18 cellular contexts compared by ENCODE assay signal in genomic region chr18:75269140-75269676, GRCh38. TPM values are rescaled to one million over a fixed set of nuclear protein-coding genes. Genes with fewer than 3 reads are reported as not detected.
A peak's percentile ranks its signal among the peaks of the same experiment; 100 is the strongest.
DNase-seq lines count a peak whose midpoint lies in the region; ATAC-seq and TF ChIP-seq lines count a peak whose summit lies in the region.
"Had no signal": no experiment of that assay in that cellular context is flagged by ENCODE, and none has a peak within 500 bp of the region (broad histone marks: within the 10 kb centered on the region; RNA-seq: fewer than 3 reads in every experiment).

No MANE protein-coding gene starts in this region.

- H3K9me3 Mint-ChIP-seq in central memory CD8-positive, alpha-beta T cell: no peaks in the 10 kb centered on the region
- H3K9me3 Mint-ChIP-seq: activated T-cell treated with anti-CD3 and anti-CD28 coated beads, Interleukin-2, amount 50 U/mL, for 72 hours; effector memory CD8-positive, alpha-beta T cell; neural progenitor cell had no signal

- H3K27me3 Mint-ChIP-seq in central memory CD8-positive, alpha-beta T cell: no peaks in the 10 kb centered on the region
- H3K27me3 Mint-ChIP-seq: effector memory CD8-positive, alpha-beta T cell had no signal

- peak overlapping the region; percentile 13 for H3K27ac Mint-ChIP-seq in central memory CD8-positive, alpha-beta T cell (ENCODE audit: low read depth)
- H3K27ac Mint-ChIP-seq: neural progenitor cell had no signal

- H3K27me3 ChIP-seq in BE2C: no peaks in the 10 kb centered on the region
- H3K27me3 ChIP-seq: neural progenitor cell, right atrium auricular region had no signal

- H3K36me3 ChIP-seq in BE2C: no peaks in the 10 kb centered on the region
- H3K36me3 ChIP-seq: neural progenitor cell, right atrium auricular region had no signal

- peaks cover 67% of the 10 kb centered on the region for H3K4me1 Mint-ChIP-seq in central memory CD8-positive, alpha-beta T cell

- peaks cover 6% of the 10 kb centered on the region for H3K4me1 ChIP-seq in BE2C
- H3K4me1 ChIP-seq: neural progenitor cell had no signal

- peaks cover 5% of the 10 kb centered on the region for H3K36me3 Mint-ChIP-seq in central memory CD8-positive, alpha-beta T cell (ENCODE audit: insufficient read depth)
- H3K36me3 Mint-ChIP-seq: neural progenitor cell had no signal

- no peak overlapping the region for H3K4me3 ChIP-seq in BE2C (ENCODE audit: low read depth, low read length)
- H3K4me3 ChIP-seq: K562, neural progenitor cell, right atrium auricular region had no signal

- TF ChIP-seq CTCF in BE2C (IDR thresholded peaks at IDR 0.05; ENCODE audit: low read depth, low read length): no peak

- no peak for ATAC-seq in central memory CD8-positive, alpha-beta T cell (replicated peaks; ENCODE audit: extremely low read depth, poor library complexity, severe bottlenecking)
- no peak for ATAC-seq in HG02763 (IDR thresholded peaks at IDR 0.05; ENCODE audit: unreplicated experiment)
- ATAC-seq: activated T-cell treated with anti-CD3 and anti-CD28 coated beads, Interleukin-2, amount 50 U/mL, for 72 hours; effector memory CD8-positive, alpha-beta T cell; K562; SK-N-SH treated with all-trans-retinoic acid at 6 μM for 48 hours had no signal

- DNase-seq in BE2C: peak; percentile 42
- peak; percentile 30 for DNase-seq in LHCN-M2 (ENCODE audit: low read depth)
- DNase-seq in NCI-H345 treated with DMSO at 0.1 percent for 48 hours (lab: John Stamatoyannopoulos, UW; ENCODE audit: unreplicated experiment): peak; percentile 10
- no peak for DNase-seq in central memory CD8-positive, alpha-beta T cell (ENCODE audit: low spot score in 2 of 2)
- no peak for DNase-seq in SIG-M5 (lab: John Stamatoyannopoulos, UW)
- no peak for DNase-seq in effector CD8-positive, alpha-beta T cell (lab: John Stamatoyannopoulos, UW)
- DNase-seq in iPS-NIHi7 (ENCODE audit: extremely low spot score): no peak
- DNase-seq: activated CD4-positive, alpha-beta T cell treated with anti-CD3 and anti-CD28 coated beads, Interleukin-2, amount 50 U/mL, for 1 hour; activated T-cell treated with anti-CD3 and anti-CD28 coated beads, Interleukin-2, amount 50 U/mL, for 72 hours; effector memory CD8-positive, alpha-beta T cell; kidney; mesendoderm; NCI-H2029 treated with DMSO at 0.1 percent for 48 hours had no signal

- H3K9me3 ChIP-seq in BE2C: no peaks in the 10 kb centered on the region
- H3K9me3 ChIP-seq: right atrium auricular region had no signal

- H3K4me3 Mint-ChIP-seq in central memory CD8-positive, alpha-beta T cell: no peak overlapping the region
- H3K4me3 Mint-ChIP-seq: activated T-cell treated with anti-CD3 and anti-CD28 coated beads, Interleukin-2, amount 50 U/mL, for 72 hours; effector memory CD8-positive, alpha-beta T cell; neural progenitor cell had no signal

RNA-seq across cellular contexts. Expression of gene TSHZ1, which starts 58.6 kb away (rescaled TPM):
- 10.4 TPM for polyA plus RNA-seq in BE2C (2012; ENCODE audit: insufficient read depth, insufficient read length, low read depth)
- total RNA-seq in LHCN-M2 (2014; rRNA removed): 7.2 and 7.3 TPM in 2 replicates
- polyA plus RNA-seq in LHCN-M2 (2012): 5.3 TPM

Comparison
In these comparisons a context has a peak if more than half of its experiments do, and no peak if none do; other contexts are left out.
1. DNase-seq: peak in BE2C (single experiment), LHCN-M2 (single experiment) and NCI-H345 treated with DMSO at 0.1 percent for 48 hours (single experiment); none in central memory CD8-positive, alpha-beta T cell (0 of 2), SIG-M5 (single experiment), effector CD8-positive, alpha-beta T cell (single experiment) and iPS-NIHi7 (single experiment).